ENCODE assay signal across 1 cellular context in genomic region chr14:105021656-105022275, GRCh38.
TF ChIP-seq lines count a peak whose summit lies in the region.

No MANE protein-coding gene starts in this region.

TF ChIP-seq in GM12878, 131 proteins besides CTCF, POLR2A, EP300 and RAD21 (continued from another document and continues in another):
- TF ChIP-seq FOXM1 (IDR thresholded peaks at IDR 0.05; ENCODE audit: low read depth, low read length) (no peak), STAT1 (conservative IDR thresholded peaks at IDR 0.05) (peak; percentile 56; the same call in 1 of the 2 replicates), BRCA1 (IDR thresholded peaks at IDR 0.05; ENCODE audit: low read depth, low read length) (no peak), MAX (IDR thresholded peaks at IDR 0.05; ENCODE audit: low read depth, low read length) (no peak), PRDM15 (CRISPR knock-in tag; IDR thresholded peaks at IDR 0.05) (no peak), NR2F1 (conservative IDR thresholded peaks at IDR 0.05) (no peak), E2F8 (IDR thresholded peaks at IDR 0.05; ENCODE audit: low read depth, partially characterized antibody) (no peak), MEF2B (IDR thresholded peaks at IDR 0.05; ENCODE audit: partially characterized antibody, poor library complexity, severe bottlenecking) (no peak), TCF3 (IDR thresholded peaks at IDR 0.05; ENCODE audit: borderline replicate concordance, insufficient read depth, low read depth, low read length) (0 out of 2 replicates have a peak, but pooled peaks have one; percentile 1), TARDBP (IDR thresholded peaks at IDR 0.05; ENCODE audit: borderline replicate concordance) (no peak), USF2 (IDR thresholded peaks at IDR 0.05; ENCODE audit: borderline replicate concordance, low read depth, low read length) (no peak), PKNOX1 (IDR thresholded peaks at IDR 0.05) (peak; percentile 46), TBL1XR1 (IDR thresholded peaks at IDR 0.05; ENCODE audit: low read depth, low read length) (no peak), MYC (IDR thresholded peaks at IDR 0.05; ENCODE audit: insufficient read depth, insufficient read length, insufficient replicate concordance, low read length, severe bottlenecking) (no peak), EGR1 (IDR thresholded peaks at IDR 0.05; ENCODE audit: borderline replicate concordance in 1 of 2, low read depth in 2 of 2, low read length in 2 of 2) (no peak), ELK1 (IDR thresholded peaks at IDR 0.05; ENCODE audit: low read depth, low read length) (no peak), BACH1 (IDR thresholded peaks at IDR 0.05; ENCODE audit: borderline replicate concordance) (no peak), HDAC6 (IDR thresholded peaks at IDR 0.05; ENCODE audit: unreplicated experiment) (no peak), GABPA (IDR thresholded peaks at IDR 0.05; ENCODE audit: low read depth) (no peak), NR2C1 (IDR thresholded peaks at IDR 0.05) (no peak), MEF2A (IDR thresholded peaks at IDR 0.05; ENCODE audit: insufficient read depth, low read depth, low read length) (no peak), ZBTB33 (IDR thresholded peaks at IDR 0.05) (no peak), E2F4 (IDR thresholded peaks at IDR 0.05; ENCODE audit: low read depth, low read length) (no peak), WRNIP1 (IDR thresholded peaks at IDR 0.05; ENCODE audit: borderline replicate concordance, low read depth, low read length) (no peak), SPI1 (IDR thresholded peaks at IDR 0.05; ENCODE audit: borderline replicate concordance, insufficient read depth, low read depth, low read length) (no peak), RAD51 (IDR thresholded peaks at IDR 0.05) (0 out of 2 replicates have a peak, but pooled peaks have one; percentile 33), GATAD2B (conservative IDR thresholded peaks at IDR 0.05; ENCODE audit: low read depth) (no peak), BCL3 (IDR thresholded peaks at IDR 0.05; ENCODE audit: borderline replicate concordance, insufficient read depth, low read depth, low read length, poor library complexity, severe bottlenecking) (no peak), DPF2 (IDR thresholded peaks at IDR 0.05) (no peak), CBX5 (IDR thresholded peaks at IDR 0.05; ENCODE audit: low read depth) (no peak), SP1 (IDR thresholded peaks at IDR 0.05; ENCODE audit: low read depth, low read length) (no peak), RELA (IDR thresholded peaks at IDR 0.05; ENCODE audit: borderline replicate concordance, partially characterized antibody) (no peak), NRF1 (conservative IDR thresholded peaks at IDR 0.05; ENCODE audit: low read depth, low read length) (no peak), FOXK2 (IDR thresholded peaks at IDR 0.05) (no peak), ZNF622 (IDR thresholded peaks at IDR 0.05) (no peak), BHLHE40 (IDR thresholded peaks at IDR 0.05; ENCODE audit: borderline replicate concordance in 1 of 2, low read depth in 2 of 2, low read length in 1 of 2) (no peak), CBX3 (IDR thresholded peaks at IDR 0.05; ENCODE audit: borderline replicate concordance, low read depth) (no peak), IKZF2 (IDR thresholded peaks at IDR 0.05) (peak; percentile 79 to 83), ZBED1 (IDR thresholded peaks at IDR 0.05; ENCODE audit: borderline replicate concordance) (no peak), SREBF2 (IDR thresholded peaks at IDR 0.05; ENCODE audit: low read length) (no peak), PAX5 (IDR thresholded peaks at IDR 0.05; ENCODE audit: borderline replicate concordance, low read depth, low read length) (no peak), BCLAF1 (IDR thresholded peaks at IDR 0.05) (no peak), CHD4 (IDR thresholded peaks at IDR 0.05) (no peak), RELB (IDR thresholded peaks at IDR 0.05; ENCODE audit: low read depth) (peak; percentile 55), NFYA (IDR thresholded peaks at IDR 0.05; ENCODE audit: borderline replicate concordance, low read depth, low read length) (no peak), NBN (IDR thresholded peaks at IDR 0.05) (peak; percentile 64; the same call in 1 of the 2 replicates)
